16 cellular contexts compared by ENCODE assay signal in the genomic region with DNA sequence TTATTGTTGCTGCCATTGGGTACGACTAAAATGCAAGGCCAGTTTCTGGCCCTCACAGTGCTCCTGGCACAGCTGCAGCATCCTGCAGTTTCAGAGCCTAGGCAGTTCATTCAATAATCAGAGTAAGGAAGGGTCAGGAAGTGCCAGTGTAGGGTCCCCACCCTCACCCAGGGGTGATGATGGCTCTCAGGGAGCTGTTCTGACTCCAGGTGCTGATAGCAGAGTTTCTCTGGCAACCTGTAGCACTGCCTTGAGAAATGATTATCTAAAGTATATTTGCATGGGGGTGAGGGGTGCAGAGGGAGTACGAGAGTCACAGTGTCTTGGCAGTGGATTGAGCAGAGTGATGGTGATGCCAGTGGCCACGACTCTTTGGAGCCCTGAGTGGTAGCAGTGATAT. TPM values are rescaled to one million over a fixed set of nuclear protein-coding genes. Genes with fewer than 3 reads are reported as not detected.
"Had no signal": no experiment of that assay in that cellular context is flagged by ENCODE, and none has a peak within 500 bp of the region (broad histone marks: within the 10 kb centered on the region; RNA-seq: fewer than 3 reads in every experiment).

No MANE protein-coding gene starts in this region.

- H3K4me3 ChIP-seq: testis had no signal

- H3K36me3 ChIP-seq: neutrophil had no signal

- H3K27me3 ChIP-seq: testis had no signal

- H3K27ac ChIP-seq: dorsolateral prefrontal cortex, neutrophil, parathyroid adenoma, VCaP had no signal

- H3K9me3 ChIP-seq: neutrophil, testis had no signal

- DNase-seq: activated CD4-positive, alpha-beta T cell treated with anti-CD3 and anti-CD28 coated beads, Interleukin-2, amount 50 U/mL, for 48 hours; activated naive CD4-positive, alpha-beta T cell treated with Interleukin-2 at 50 U/mL for 16 hours; dorsolateral prefrontal cortex; endodermal cell; natural killer cell; small intestine; stimulated activated CD4-positive, alpha-beta T cell treated with anti-CD3 and anti-CD28 coated beads, Interleukin-4, amount 100 ng/mL, for 4 hours; stimulated activated naive CD8-positive, alpha-beta T cell treated with anti-CD3 and anti-CD28 coated beads, Interleukin-15, Interleukin-2, amounts not matched to agents 100 U/mL and 50 U/mL, for 24 hours; testis had no signal

- FAIRE-seq: islet of Langerhans, small intestine had no signal

- ATAC-seq: activated T-helper 17 cell treated with anti-CD3 and anti-CD28 coated beads, Interleukin-2, amount 50 U/mL, for 72 hours; natural killer cell; stimulated activated naive CD8-positive, alpha-beta T cell treated with anti-CD3 and anti-CD28 coated beads, Interleukin-15, Interleukin-2, amounts not matched to agents 100 U/mL and 50 U/mL, for 24 hours had no signal

- H3K4me1 ChIP-seq: parathyroid adenoma had no signal

RNA-seq across cellular contexts. Expression of a gene that starts 47.1 kb away (rescaled TPM):
- total RNA-seq: endodermal cell; epithelial cell of proximal tubule; T-helper 1 cell treated with Interleukin-12 subunit alpha and Interleukin-12 subunit beta and Interleukin-4 antibody, amounts not matched to agents 30 ng/mL and 1 ng/mL, for 36 hours had no signal
